11 cellular contexts compared by ENCODE assay signal in the genomic region with DNA sequence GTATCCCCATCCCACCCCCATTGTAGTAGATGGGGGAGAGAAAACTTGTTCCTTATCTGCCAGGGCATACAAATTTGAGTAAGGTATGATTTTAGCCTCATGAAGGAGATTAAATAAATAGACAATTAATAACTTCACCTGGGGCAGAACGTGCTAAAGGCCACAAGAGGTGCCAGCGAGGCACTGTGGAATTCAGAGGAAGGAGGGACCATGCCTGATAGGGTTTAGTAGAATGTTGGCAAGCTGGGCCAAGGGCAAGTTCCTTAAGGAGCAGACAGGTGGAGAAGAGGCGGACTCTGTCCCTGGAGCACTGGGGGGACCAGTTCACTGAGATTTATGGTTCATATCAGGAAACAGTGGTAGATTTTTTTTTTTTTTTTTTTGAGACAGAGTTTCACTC. TPM values are rescaled to one million over a fixed set of nuclear protein-coding genes. Genes with fewer than 3 reads are reported as not detected.
DNase-seq lines count a peak whose midpoint lies in the region; ATAC-seq, FAIRE-seq and TF ChIP-seq lines count a peak whose summit lies in the region.
"Had no signal": no experiment of that assay in that cellular context is flagged by ENCODE, and none has a peak within 500 bp of the region (broad histone marks: within the 10 kb centered on the region; RNA-seq: fewer than 3 reads in every experiment).

No MANE protein-coding gene starts in this region.

- no peak overlapping the region; the same call in 1 of the 2 replicates for H3K27ac Mint-ChIP-seq in HFFc6

- no peaks in the 10 kb centered on the region for H3K9me3 Mint-ChIP-seq in HFFc6

- no peaks in the 10 kb centered on the region for H3K27me3 Mint-ChIP-seq in HFFc6 (ENCODE audit: insufficient read depth)

- no peak overlapping the region for H3K4me3 ChIP-seq in WI38 (ENCODE audit: low read depth, low read length)
- H3K4me3 ChIP-seq: right atrium auricular region had no signal

- no peak overlapping the region; the same call in 1 of the 2 replicates for H3K4me3 Mint-ChIP-seq in HFFc6

- peak; percentile 100 for ATAC-seq in left colon
- no peak for ATAC-seq in GM18511 (IDR thresholded peaks at IDR 0.05; ENCODE audit: unreplicated experiment)
- ATAC-seq in GM19324 (IDR thresholded peaks at IDR 0.05; ENCODE audit: low FRiP score, unreplicated experiment) = no peak

- peaks cover 12% of the 10 kb centered on the region for H3K4me1 Mint-ChIP-seq in HFFc6 (ENCODE audit: low read depth)

- DNase-seq in D721Med (ENCODE audit: insufficient read length, low spot score) (no peak), HFFc6 (no peak), left colon (peak; percentile 43 to 50), GM12892 (ENCODE audit: insufficient read length) (no peak), DMS153 (lab: John Stamatoyannopoulos, UW) (no peak)
- DNase-seq: NCI-H1436 treated with DMSO at 0.1 percent for 48 hours had no signal

- intact Hi-C loops in left colon (cut with DNase I, micrococcal nuclease) = no loop called here

- peak; percentile 19 for TF ChIP-seq CTCF in D721Med (IDR thresholded peaks at IDR 0.05; ENCODE audit: insufficient read depth, missing control alignments)
- peak; percentile 35; the same call in 1 of the 2 replicates for TF ChIP-seq CTCF in HFFc6 (IDR thresholded peaks at IDR 0.05)
- 0 out of 2 replicates have a peak, but pooled peaks have one; percentile 7 for TF ChIP-seq CTCF in WI38 (IDR thresholded peaks at IDR 0.05; ENCODE audit: low read depth, low read length)

- H3K36me3 Mint-ChIP-seq in HFFc6 (ENCODE audit: low read depth) = peaks cover 27% of the 10 kb centered on the region

- no peak for TF ChIP-seq POLR2A in GM12892 (IDR thresholded peaks at IDR 0.05; ENCODE audit: low read depth, low read length)

- FAIRE-seq in D721Med (lab: Jason Lieb, UNC) = no peak
- no peak for FAIRE-seq in GM12892 (lab: Jason Lieb, UNC)

RNA-seq across cellular contexts. Expression of a gene that starts 22.5 kb away (rescaled TPM):
- 10 to 100 TPM; 31.6 to 37.2 (median 34.5) TPM for total RNA-seq in HFFc6 (2021; fragmentation: NEBNext Ultra II Directional; extraction: Animal tissue kit (Norgen Biotek cat#: 25700))
- total RNA-seq in left colon = 10 to 100 TPM; 43.1 to 52.3 TPM
- 65.1 TPM for polyA plus RNA-seq in GM12892 (2012; ENCODE audit: missing spikeins)

RNA-seq across cellular contexts. Expression of a gene that starts 41.5 kb away (rescaled TPM):
- 1 to 10 TPM in 4 of 6 experiments, under 1 TPM in 2; 0.17 to 2.3 (median 2.1) TPM for total RNA-seq in HFFc6 (2021; fragmentation: NEBNext Ultra II Directional; extraction: Animal tissue kit (Norgen Biotek cat#: 25700))
- 100 to 1,000 TPM in 1 of 2 donors, 10 to 100 TPM in 1; 14.7 to 765 TPM for total RNA-seq in left colon
- polyA plus RNA-seq in GM12892 (2012; ENCODE audit: missing spikeins) = 0.19 TPM
- total RNA-seq: T-helper 2 cell treated with Interferon-gamma antibody and Interleukin-4, amounts not matched to agents 100 ng/mL and 5 ng/mL, for 36 hours had no signal

Comparison
In these comparisons a context has a peak if more than half of its experiments do, and no peak if none do; other contexts are left out.
1. DNase-seq: peak in left colon (2 of 2); none in D721Med (single experiment), HFFc6 (single experiment), GM12892 (single experiment) and DMS153 (single experiment).
2. RNA of a gene that starts 41.5 kb away (total RNA-seq): 14.7 to 765 TPM in left colon; 0.17 to 2.3 TPM in HFFc6; every median in the first group is over 4 times any median in the second.
3. Peak in every context shown above with its lines, with median percentiles within 50 percentile points of each other: CTCF ChIP-seq.